8 cellular contexts compared by ENCODE assay signal in the genomic region with DNA sequence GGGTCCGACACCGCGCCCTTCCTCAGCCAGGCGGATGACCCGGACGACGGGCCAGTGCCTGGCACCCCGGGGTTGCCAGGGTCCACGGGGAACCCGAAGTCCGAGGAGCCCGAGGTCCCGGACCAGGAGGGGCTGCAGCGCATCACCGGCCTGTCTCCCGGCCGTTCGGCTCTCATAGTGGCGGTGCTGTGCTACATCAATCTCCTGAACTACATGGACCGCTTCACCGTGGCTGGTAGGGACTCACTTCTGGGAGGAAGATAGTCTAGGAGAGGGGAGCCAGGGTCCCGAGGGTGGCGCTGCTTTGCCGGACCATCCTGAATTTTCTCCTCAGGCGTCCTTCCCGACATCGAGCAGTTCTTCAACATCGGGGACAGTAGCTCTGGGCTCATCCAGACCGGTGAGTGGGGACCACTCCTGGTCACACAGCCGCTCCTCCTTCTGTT. TPM values are rescaled to one million over a fixed set of nuclear protein-coding genes. Genes with fewer than 3 reads are reported as not detected.
DNase-seq lines count a peak whose midpoint lies in the region; ATAC-seq and TF ChIP-seq lines count a peak whose summit lies in the region.

No MANE protein-coding gene starts in this region.

- CTCF ChIA-PET in activated naive CD4-positive, alpha-beta T cell treated with anti-CD3 and anti-CD28 coated beads for 36 hours (lab: Charles Lee) = interaction anchor here (2.1 kb wide), 1 partner anchor 12 kb away, joined by 6 read pairs; no protein-coding TSS in a partner anchor

- intact Hi-C loops in activated naive CD4-positive, alpha-beta T cell treated with anti-CD3 and anti-CD28 coated beads for 36 hours (cut with micrococcal nuclease) = no loop called here

- no peaks in the 10 kb centered on the region for H3K79me2 ChIP-seq in OCI-LY1 (ENCODE audit: insufficient read depth, low read length)

- H3K4me3 ChIP-seq in OCI-LY1 (ENCODE audit: low read depth, low read length, poor library complexity, severe bottlenecking) = peak overlapping the region; percentile 94
- peak overlapping the region; percentile 86 for H3K4me3 ChIP-seq in epithelial cell of esophagus (ENCODE audit: low read length)
- H3K4me3 ChIP-seq in neuron (ENCODE audit: low read length) = peak overlapping the region; percentile 82

- H3K27ac Mint-ChIP-seq in activated naive CD4-positive, alpha-beta T cell treated with anti-CD3 and anti-CD28 coated beads for 36 hours = no peak overlapping the region

- H3K4me1 Mint-ChIP-seq in activated naive CD4-positive, alpha-beta T cell treated with anti-CD3 and anti-CD28 coated beads for 36 hours (ENCODE audit: low read depth) = peaks cover 34% of the 10 kb centered on the region

- no peak for DNase-seq in activated naive CD4-positive, alpha-beta T cell treated with anti-CD3 and anti-CD28 coated beads for 36 hours
- no peak for DNase-seq in activated naive CD4-positive, alpha-beta T cell treated with Interleukin-2 at 50 U/mL for 16 hours
- no peak for DNase-seq in epithelial cell of esophagus (ENCODE audit: low read depth)
- DNase-seq in middle frontal gyrus (ENCODE audit: extremely low spot score, low spot score) = no peak

- H3K27me3 Mint-ChIP-seq in activated naive CD4-positive, alpha-beta T cell treated with anti-CD3 and anti-CD28 coated beads for 36 hours (ENCODE audit: low read depth) = no peaks in the 10 kb centered on the region

- H3K36me3 ChIP-seq in OCI-LY1 (ENCODE audit: insufficient read depth, low read length) (no peaks in the 10 kb centered on the region), neuron (ENCODE audit: insufficient read depth, low read length) (peaks cover 13% of the 10 kb centered on the region)

- H3K36me3 Mint-ChIP-seq in activated naive CD4-positive, alpha-beta T cell treated with anti-CD3 and anti-CD28 coated beads for 36 hours (ENCODE audit: low read depth) = peaks cover 3% of the 10 kb centered on the region

- H3K4me1 ChIP-seq in OCI-LY1 (ENCODE audit: insufficient read depth, low read length, severe bottlenecking) (peaks cover 22% of the 10 kb centered on the region), neuron (ENCODE audit: insufficient read depth, low read length) (peaks cover 9% of the 10 kb centered on the region)

- H3K9me3 Mint-ChIP-seq in activated naive CD4-positive, alpha-beta T cell treated with anti-CD3 and anti-CD28 coated beads for 36 hours = no peaks in the 10 kb centered on the region

- no peaks in the 10 kb centered on the region for H3K9me3 ChIP-seq in OCI-LY1 (ENCODE audit: low read length)
- no peaks in the 10 kb centered on the region for H3K9me3 ChIP-seq in neuron (ENCODE audit: low read length)

- ATAC-seq in HG02870 (IDR thresholded peaks at IDR 0.05; ENCODE audit: unreplicated experiment) (no peak), HG03469 (IDR thresholded peaks at IDR 0.05; ENCODE audit: unreplicated experiment) (no peak)

- TF ChIP-seq CTCF in OCI-LY1 (IDR thresholded peaks at IDR 0.05; ENCODE audit: low read length) (no peak), epithelial cell of esophagus (IDR thresholded peaks at IDR 0.05; ENCODE audit: insufficient read depth, low read depth, low read length, missing control alignments) (no peak)

- no peaks in the 10 kb centered on the region for H3K9me2 ChIP-seq in OCI-LY1 (ENCODE audit: low read depth, low read length)

- peak overlapping the region; percentile 82 for H3K9ac ChIP-seq in OCI-LY1 (ENCODE audit: low read length)

- H3K4me3 Mint-ChIP-seq in activated naive CD4-positive, alpha-beta T cell treated with anti-CD3 and anti-CD28 coated beads for 36 hours = peak overlapping the region; percentile 97

- H3K27ac ChIP-seq in OCI-LY1 (ENCODE audit: low read depth, low read length, poor library complexity, severe bottlenecking) = no peak overlapping the region

- H3K27me3 ChIP-seq in OCI-LY1 (ENCODE audit: insufficient read depth, low read length) (no peaks in the 10 kb centered on the region), neuron (ENCODE audit: insufficient read depth, low read length) (no peaks in the 10 kb centered on the region)

- H2AFZ ChIP-seq in OCI-LY1 (ENCODE audit: low read length) (no peak overlapping the region), neuron (ENCODE audit: low read depth, low read length) (peak overlapping the region; percentile 58)

- H3K4me2 ChIP-seq in OCI-LY1 (ENCODE audit: low read length) = peak overlapping the region; percentile 96

- H4K20me1 ChIP-seq in OCI-LY1 (ENCODE audit: insufficient read depth, low read length) = no peaks in the 10 kb centered on the region

- H3F3A ChIP-seq in OCI-LY1 (ENCODE audit: insufficient read depth, low read length) = no peaks in the 10 kb centered on the region

RNA-seq across cellular contexts. Expression of gene SPNS1, which starts 0.6 kb away (rescaled TPM):
- total RNA-seq in activated naive CD4-positive, alpha-beta T cell treated with anti-CD3 and anti-CD28 coated beads for 36 hours = 10 to 100 TPM; 10.3 to 10.5 TPM

RNA-seq across cellular contexts. Expression of gene LAT, which starts 9.7 kb away (rescaled TPM):
- total RNA-seq in activated naive CD4-positive, alpha-beta T cell treated with anti-CD3 and anti-CD28 coated beads for 36 hours = 100 to 1,000 TPM; 122 to 128 TPM

RNA-seq across cellular contexts. Expression of gene NFATC2IP, which starts 24.4 kb away (rescaled TPM):
- 10 to 100 TPM; 55.5 to 58.9 TPM for total RNA-seq in activated naive CD4-positive, alpha-beta T cell treated with anti-CD3 and anti-CD28 coated beads for 36 hours

RNA-seq across cellular contexts. Expression of gene CD19, which starts 43.4 kb away (rescaled TPM):
- total RNA-seq in activated naive CD4-positive, alpha-beta T cell treated with anti-CD3 and anti-CD28 coated beads for 36 hours = under 1 TPM; 0.19 to 0.22 TPM

RNA-seq across cellular contexts. Expression of gene RABEP2, which starts 50.1 kb away (rescaled TPM):
- 10 to 100 TPM; 11.6 to 14.0 TPM for total RNA-seq in activated naive CD4-positive, alpha-beta T cell treated with anti-CD3 and anti-CD28 coated beads for 36 hours
